8 cellular contexts compared by ENCODE assay signal in the genomic region with DNA sequence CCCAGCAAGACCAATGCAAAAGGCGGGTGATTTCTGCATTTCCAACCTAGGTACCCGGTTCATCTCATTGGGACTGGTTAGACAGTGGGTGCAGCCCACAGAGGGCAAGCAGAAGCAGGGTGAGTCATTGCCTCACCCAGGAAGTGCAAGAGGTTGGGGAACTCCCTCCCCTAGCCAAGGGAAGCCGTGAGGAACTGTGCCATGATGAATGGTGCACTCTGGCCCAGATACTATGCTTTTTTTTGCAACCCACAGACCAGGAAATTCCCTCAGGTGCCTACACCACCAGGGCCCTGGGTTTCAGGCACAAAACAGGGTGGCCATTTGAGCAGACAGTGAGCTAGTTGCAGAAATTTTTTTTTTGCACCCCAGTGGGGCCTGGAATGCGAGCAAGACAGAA.
A peak's percentile ranks its signal among the peaks of the same experiment; 100 is the strongest.
DNase-seq lines count a peak whose midpoint lies in the region; ATAC-seq and TF ChIP-seq lines count a peak whose summit lies in the region.

No MANE protein-coding gene starts in this region.

- no peaks in the 10 kb centered on the region for H3F3A ChIP-seq in PC-3 (ENCODE audit: low read length, unreplicated experiment)

- H3K9me2 ChIP-seq in PC-3 (replicated peaks; ENCODE audit: low read length) = no peaks in the 10 kb centered on the region

- WGBS in spleen, 5 donors = 54 to 69% (median 62%) methylated on average over 4 of the region's 4 CpGs

- intact Hi-C loops in PC-3 (cut with micrococcal nuclease) = no loop called here
- intact Hi-C loops in spleen (cut with DNase I; ENCODE audit: low total_unique reads) = no loop called here

- H3K27me3 ChIP-seq in PC-3 (ENCODE audit: low read length) (no peaks in the 10 kb centered on the region), spleen (replicated peaks in 1 of 7) (no peaks in the 10 kb centered on the region)

- TF ChIP-seq CTCF in PC-3 (conservative IDR thresholded peaks at IDR 0.05; ENCODE audit: low read depth, low read length) (no peak), spleen (IDR thresholded peaks at IDR 0.05 in 8 of 11, conservative IDR thresholded peaks at IDR 0.05 in 3 of 11) (no peak)

- H3K9me3 Mint-ChIP-seq in effector memory CD8-positive, alpha-beta T cell = peaks cover 9 to 22% of the 10 kb centered on the region in 2 donors

- H3K4me1 Mint-ChIP-seq in effector memory CD8-positive, alpha-beta T cell (ENCODE audit: low read depth in 2 of 2) = peaks cover 0 to 11% of the 10 kb centered on the region in 2 donors

- no peaks in the 10 kb centered on the region for H3K36me3 ChIP-seq in PC-3 (ENCODE audit: low read depth, low read length)
- no peaks in the 10 kb centered on the region for H3K36me3 ChIP-seq in spleen

- H3K79me2 ChIP-seq in PC-3 (ENCODE audit: low read length) = no peaks in the 10 kb centered on the region

- TF ChIP-seq POLR2A in spleen (IDR thresholded peaks at IDR 0.05) = no peak

- H3K27ac ChIP-seq in PC-3 (ENCODE audit: low read length) (peak overlapping the region; percentile 96), spleen (no peak overlapping the region)

- H3K9ac ChIP-seq in PC-3 (ENCODE audit: low read length) = peak overlapping the region; percentile 68

- CTCF ChIA-PET in PC-3 (lab: Charles Lee) = no interaction called here

- ATAC-seq in GM21825 (IDR thresholded peaks at IDR 0.05; ENCODE audit: unreplicated experiment) = peak; percentile 86
- ATAC-seq in PC-3 = peak; percentile 70
- peak; percentile 90 for ATAC-seq in effector memory CD8-positive, alpha-beta T cell (replicated peaks)
- ATAC-seq in left lobe of liver = no peak

- H3K27ac Mint-ChIP-seq in effector memory CD8-positive, alpha-beta T cell = peak overlapping the region in 1 of 2 donors; percentile 66

- H3K36me3 Mint-ChIP-seq in effector memory CD8-positive, alpha-beta T cell (ENCODE audit: insufficient read depth) = peaks cover 10% of the 10 kb centered on the region

- H3K4me3 ChIP-seq in PC-3 (ENCODE audit: low read length) (no peak overlapping the region), spleen (no peak overlapping the region)

- POLR2A ChIA-PET in PC-3 (lab: Charles Lee; ENCODE audit: unreplicated experiment) = no interaction called here

- peak overlapping the region; percentile 56 for H3K4me2 ChIP-seq in PC-3 (ENCODE audit: low read length)

- H3K27me3 Mint-ChIP-seq in effector memory CD8-positive, alpha-beta T cell = no peaks in the 10 kb centered on the region

- no peak overlapping the region for H3K4me3 Mint-ChIP-seq in effector memory CD8-positive, alpha-beta T cell

- H3K9me3 ChIP-seq in PC-3 (ENCODE audit: low read length) = no peaks in the 10 kb centered on the region
- H3K9me3 ChIP-seq in spleen = peaks cover 0 to 33% (median 4%) of the 10 kb centered on the region in 8 donors

- H3K4me1 ChIP-seq in PC-3 (ENCODE audit: insufficient read depth, low read length) (peaks cover 31% of the 10 kb centered on the region), spleen (no peaks in the 10 kb centered on the region)

- no TSS peak for BruUV-seq in PC-3 (replicated peaks; lab: Mats Ljungman, UMichigan)

- H4K20me1 ChIP-seq in PC-3 (ENCODE audit: low read length) = no peaks in the 10 kb centered on the region

- H2AFZ ChIP-seq in PC-3 (ENCODE audit: low read length) = peak overlapping the region; percentile 34; the same call in 1 of the 2 replicates

- DNase-seq in EL (peak; percentile 4), PC-3 (peak; percentile 90), left lobe of liver (ENCODE audit: low spot score) (no peak), HT-29 (ENCODE audit: low spot score) (no peak), DMS153 treated with DMSO at 0.1 percent for 48 hours (lab: John Stamatoyannopoulos, UW; ENCODE audit: unreplicated experiment) (no peak), spleen (no peak)
- peak in 2 of 3 experiments; percentile 19 to 27 for DNase-seq in effector memory CD8-positive, alpha-beta T cell

Comparison
In these comparisons a context has a peak if more than half of its experiments do, and no peak if none do; other contexts are left out.
1. DNase-seq: peak in EL (single experiment), PC-3 (single experiment) and effector memory CD8-positive, alpha-beta T cell (2 of 3); none in left lobe of liver (single experiment), HT-29 (single experiment), DMS153 treated with DMSO at 0.1 percent for 48 hours (single experiment) and spleen (single experiment).